Comparison of ENCODE assay signal across 34 cellular contexts in genomic region chr2:184030245-184030644, GRCh38.
"Had no signal": no experiment of that assay in that cellular context is flagged by ENCODE, and none has a peak within 500 bp of the region (broad histone marks: within the 10 kb centered on the region; RNA-seq: fewer than 3 reads in every experiment).

No MANE protein-coding gene starts in this region.

- H3K36me3 Mint-ChIP-seq: activated CD8-positive, alpha-beta memory T cell treated with anti-CD3 and anti-CD28 coated beads, Interleukin-2, amount 10 ng/mL, durations not matched to agents 7 days and 5 days; activated naive CD4-positive, alpha-beta T cell treated with anti-CD3 and anti-CD28 coated beads, Interleukin-2, amount 10 ng/mL, durations not matched to agents 7 days and 5 days; activated naive CD8-positive, alpha-beta T cell had no signal

- H3K9ac ChIP-seq: KMS-11 had no signal

- H3K9me3 ChIP-seq: SJSA1 had no signal

- H3K4me1 ChIP-seq: SJSA1 had no signal

- H3K9me3 Mint-ChIP-seq: activated B cell treated with CpG ODN at 0.5 μM for 24 hours; activated CD4-positive, alpha-beta memory T cell treated with anti-CD3 and anti-CD28 coated beads, Interleukin-2, amount 10 ng/mL, durations not matched to agents 7 days and 5 days; activated naive CD4-positive, alpha-beta T cell treated with anti-CD3 and anti-CD28 coated beads, Interleukin-2, amount 10 ng/mL, durations not matched to agents 7 days and 5 days; activated naive CD8-positive, alpha-beta T cell treated with anti-CD3 and anti-CD28 coated beads, Interleukin-2, amount 50 U/mL, for 24 hours had no signal

- H3K27me3 Mint-ChIP-seq: activated B cell treated with CpG ODN at 0.5 μM for 24 hours; activated CD4-positive, alpha-beta memory T cell treated with anti-CD3 and anti-CD28 coated beads, Interleukin-2, amount 10 ng/mL, durations not matched to agents 7 days and 5 days; activated CD8-positive, alpha-beta memory T cell treated with anti-CD3 and anti-CD28 coated beads, Interleukin-2, amount 10 ng/mL, durations not matched to agents 7 days and 5 days; activated naive CD4-positive, alpha-beta T cell treated with anti-CD3 and anti-CD28 coated beads, Interleukin-2, amount 10 ng/mL, durations not matched to agents 7 days and 5 days; activated naive CD8-positive, alpha-beta T cell; activated naive CD8-positive, alpha-beta T cell treated with anti-CD3 and anti-CD28 coated beads, Interleukin-2, amount 50 U/mL, for 24 hours had no signal

- H3K36me3 ChIP-seq: brain microvascular endothelial cell, SJSA1 had no signal

- DNase-seq: activated B cell treated with CpG ODN at 0.5 μM for 24 hours; activated CD4-positive, alpha-beta memory T cell treated with anti-CD3 and anti-CD28 coated beads, Interleukin-2, amount 10 ng/mL, durations not matched to agents 7 days and 5 days; activated CD4-positive, alpha-beta T cell treated with anti-CD3 and anti-CD28 coated beads for 4 hours; activated CD4-positive, CD25-positive, alpha-beta regulatory T cell treated with anti-CD3 and anti-CD28 coated beads, Interleukin-2, amount 50 U/mL, for 72 hours; activated CD8-positive, alpha-beta memory T cell treated with anti-CD3 and anti-CD28 coated beads for 24 hours; activated CD8-positive, alpha-beta memory T cell treated with anti-CD3 and anti-CD28 coated beads, Interleukin-2, amount 10 ng/mL, durations not matched to agents 7 days and 5 days; activated CD8-positive, alpha-beta memory T cell treated with anti-CD3 and anti-CD28 coated beads, Interleukin-2, amount 50 U/mL, for 48 hours; activated effector memory CD4-positive, alpha-beta T cell treated with Interleukin-2 at 50 U/mL for 16 hours; activated naive CD4-positive, alpha-beta T cell treated with anti-CD3 and anti-CD28 coated beads, Interleukin-2, amount 10 ng/mL, durations not matched to agents 7 days and 5 days; activated naive CD8-positive, alpha-beta T cell treated with anti-CD3 and anti-CD28 coated beads, Interleukin-2, amount 50 U/mL, for 24 hours; activated T-cell treated with anti-CD3 and anti-CD28 coated beads, Interleukin-2, amount 50 U/mL, for 48 hours; anterior cingulate cortex; brain microvascular endothelial cell; central memory CD4-positive, alpha-beta T cell; MM.1S; NCI-H1092 treated with DMSO at 0.1 percent for 48 hours; NCI-H1417; NCI-H146; NCI-H187; NCI-H2029 treated with DMSO at 0.1 percent for 48 hours; NCI-H2107; NCI-H2171; NCI-H510A; NCI-H526; NCI-H748 treated with DMSO at 0.1 percent for 48 hours; OCI-M1; RPMI8226; SHP77 treated with DMSO at 0.1 percent for 48 hours; T1000 had no signal

- H3K4me3 ChIP-seq: SJSA1 had no signal

- H3K4me1 Mint-ChIP-seq: activated B cell treated with CpG ODN at 0.5 μM for 24 hours; activated CD4-positive, alpha-beta memory T cell treated with anti-CD3 and anti-CD28 coated beads, Interleukin-2, amount 10 ng/mL, durations not matched to agents 7 days and 5 days; activated CD8-positive, alpha-beta memory T cell treated with anti-CD3 and anti-CD28 coated beads, Interleukin-2, amount 10 ng/mL, durations not matched to agents 7 days and 5 days; activated naive CD4-positive, alpha-beta T cell treated with anti-CD3 and anti-CD28 coated beads, Interleukin-2, amount 10 ng/mL, durations not matched to agents 7 days and 5 days; activated naive CD8-positive, alpha-beta T cell treated with anti-CD3 and anti-CD28 coated beads, Interleukin-2, amount 50 U/mL, for 24 hours had no signal

- ATAC-seq: activated CD8-positive, alpha-beta memory T cell treated with anti-CD3 and anti-CD28 coated beads, Interleukin-2, amount 10 ng/mL, durations not matched to agents 7 days and 5 days; activated naive CD8-positive, alpha-beta T cell treated with anti-CD3 and anti-CD28 coated beads, Interleukin-2, amount 50 U/mL, for 24 hours; Panc1 had no signal

- H3K4me2 ChIP-seq: KMS-11 had no signal

- H3K4me3 Mint-ChIP-seq: activated B cell treated with CpG ODN at 0.5 μM for 24 hours; activated CD4-positive, alpha-beta memory T cell treated with anti-CD3 and anti-CD28 coated beads, Interleukin-2, amount 10 ng/mL, durations not matched to agents 7 days and 5 days; activated CD8-positive, alpha-beta memory T cell treated with anti-CD3 and anti-CD28 coated beads, Interleukin-2, amount 10 ng/mL, durations not matched to agents 7 days and 5 days; activated naive CD4-positive, alpha-beta T cell treated with anti-CD3 and anti-CD28 coated beads, Interleukin-2, amount 10 ng/mL, durations not matched to agents 7 days and 5 days; activated naive CD8-positive, alpha-beta T cell; activated naive CD8-positive, alpha-beta T cell treated with anti-CD3 and anti-CD28 coated beads, Interleukin-2, amount 50 U/mL, for 24 hours had no signal

- H3K27ac Mint-ChIP-seq: activated B cell treated with CpG ODN at 0.5 μM for 24 hours; activated CD4-positive, alpha-beta memory T cell treated with anti-CD3 and anti-CD28 coated beads, Interleukin-2, amount 10 ng/mL, durations not matched to agents 7 days and 5 days; activated CD8-positive, alpha-beta memory T cell treated with anti-CD3 and anti-CD28 coated beads, Interleukin-2, amount 10 ng/mL, durations not matched to agents 7 days and 5 days; activated naive CD4-positive, alpha-beta T cell treated with anti-CD3 and anti-CD28 coated beads, Interleukin-2, amount 10 ng/mL, durations not matched to agents 7 days and 5 days; activated naive CD8-positive, alpha-beta T cell; activated naive CD8-positive, alpha-beta T cell treated with anti-CD3 and anti-CD28 coated beads, Interleukin-2, amount 50 U/mL, for 24 hours had no signal

- FAIRE-seq: TTC549 had no signal

- H3K27ac ChIP-seq: brain microvascular endothelial cell, KMS-11, SJSA1 had no signal

- H3K27me3 ChIP-seq: brain microvascular endothelial cell, SJSA1 had no signal
